9 cellular contexts compared by ENCODE assay signal in genomic region chr1:218498061-218498938, GRCh38.
DNase-seq lines count a peak whose midpoint lies in the region; FAIRE-seq and TF ChIP-seq lines count a peak whose summit lies in the region.
"Had no signal": no experiment of that assay in that cellular context is flagged by ENCODE, and none has a peak within 500 bp of the region (broad histone marks: within the 10 kb centered on the region; RNA-seq: fewer than 3 reads in every experiment).

No MANE protein-coding gene starts in this region.

- no peak for TF ChIP-seq EP300 in transverse colon (IDR thresholded peaks at IDR 0.05; ENCODE audit: low read depth)

- H3K27me3 Mint-ChIP-seq in brain = no peaks in the 10 kb centered on the region

- no peaks in the 10 kb centered on the region for H3K9me3 ChIP-seq in transverse colon
- no peaks in the 10 kb centered on the region for H3K9me3 ChIP-seq in WERI-Rb-1 (ENCODE audit: severe bottlenecking)

- peaks cover 0 to 18% (median 2%) of the 10 kb centered on the region in 4 donors for H3K4me1 ChIP-seq in transverse colon

- H3K4me3 ChIP-seq in kidney epithelial cell (ENCODE audit: low read depth, low read length) = peak overlapping the region; percentile 14
- peak overlapping the region in 2 of 4 donors; percentile 4 to 31 for H3K4me3 ChIP-seq in transverse colon
- no peak overlapping the region for H3K4me3 ChIP-seq in WERI-Rb-1 (ENCODE audit: low read depth, low read length)

- peak overlapping the region; percentile 57 to 73 (median 69) for H3K27ac ChIP-seq in transverse colon
- no peak overlapping the region for H3K27ac ChIP-seq in WERI-Rb-1

- H3K9me3 Mint-ChIP-seq in brain = no peaks in the 10 kb centered on the region

- no peak for TF ChIP-seq POLR2A in transverse colon (IDR thresholded peaks at IDR 0.05)

- peak overlapping the region in 1 of 5 experiments; percentile 25 for H3K4me3 Mint-ChIP-seq in brain

- H3K27me3 ChIP-seq in kidney epithelial cell (ENCODE audit: control insufficient read depth, insufficient read depth, low read length) = no peaks in the 10 kb centered on the region
- H3K27me3 ChIP-seq in transverse colon = no peaks in the 10 kb centered on the region
- no peaks in the 10 kb centered on the region for H3K27me3 ChIP-seq in WERI-Rb-1 (ENCODE audit: insufficient read depth, low read depth, severe bottlenecking)

- no peak for TF ChIP-seq CTCF in brain (conservative IDR thresholded peaks at IDR 0.05)
- TF ChIP-seq CTCF in kidney epithelial cell (IDR thresholded peaks at IDR 0.05; ENCODE audit: insufficient read depth, low read length, poor library complexity, severe bottlenecking) = no peak
- TF ChIP-seq CTCF in transverse colon (IDR thresholded peaks at IDR 0.05) = no peak
- TF ChIP-seq CTCF in WERI-Rb-1 (IDR thresholded peaks at IDR 0.05; ENCODE audit: low read depth, low read length) = no peak

- 48 to 60% methylated on average over 8 of the region's 8 CpGs for WGBS in transverse colon (ENCODE audit: low coverage in 1 of 2), 2 donors

- no peak for FAIRE-seq in HTR-8/SVneo (lab: Jason Lieb, UNC)
- FAIRE-seq: small intestine had no signal

- H3K36me3 ChIP-seq in kidney epithelial cell (ENCODE audit: control insufficient read depth, insufficient read depth, low read length) (no peaks in the 10 kb centered on the region), transverse colon (no peaks in the 10 kb centered on the region), WERI-Rb-1 (no peaks in the 10 kb centered on the region)

- intact Hi-C loops in transverse colon (cut with DNase I; ENCODE audit: low total_unique reads) = no loop called here

- peak overlapping the region in 4 of 5 experiments; percentile 17 to 74 (median 30) for H3K27ac Mint-ChIP-seq in brain

- no peaks in the 10 kb centered on the region for H3K36me3 Mint-ChIP-seq in brain

- H3K4me1 Mint-ChIP-seq in brain = peaks cover 37% of the 10 kb centered on the region

- in situ Hi-C loops in transverse colon (cut with MboI; ENCODE audit: low pct_ligation_motif_present in 1 of 4, low pct_unique_long_range_greater_than_20kb in 1 of 4, low sequenced_read_pairs in 3 of 4) = no loop called here

- DNase-seq in HTR-8/SVneo (ENCODE audit: insufficient read length, low spot score) = peak; percentile 31
- DNase-seq in kidney epithelial cell (ENCODE audit: low read depth) = no peak
- no peak for DNase-seq in transverse colon
- DNase-seq in putamen (ENCODE audit: low spot score) = no peak
- DNase-seq in hippocampal formation (lab: John Stamatoyannopoulos, UW) = no peak
- DNase-seq in WERI-Rb-1 = no peak
- DNase-seq: erythroblast had no signal
